In the genomic region with DNA sequence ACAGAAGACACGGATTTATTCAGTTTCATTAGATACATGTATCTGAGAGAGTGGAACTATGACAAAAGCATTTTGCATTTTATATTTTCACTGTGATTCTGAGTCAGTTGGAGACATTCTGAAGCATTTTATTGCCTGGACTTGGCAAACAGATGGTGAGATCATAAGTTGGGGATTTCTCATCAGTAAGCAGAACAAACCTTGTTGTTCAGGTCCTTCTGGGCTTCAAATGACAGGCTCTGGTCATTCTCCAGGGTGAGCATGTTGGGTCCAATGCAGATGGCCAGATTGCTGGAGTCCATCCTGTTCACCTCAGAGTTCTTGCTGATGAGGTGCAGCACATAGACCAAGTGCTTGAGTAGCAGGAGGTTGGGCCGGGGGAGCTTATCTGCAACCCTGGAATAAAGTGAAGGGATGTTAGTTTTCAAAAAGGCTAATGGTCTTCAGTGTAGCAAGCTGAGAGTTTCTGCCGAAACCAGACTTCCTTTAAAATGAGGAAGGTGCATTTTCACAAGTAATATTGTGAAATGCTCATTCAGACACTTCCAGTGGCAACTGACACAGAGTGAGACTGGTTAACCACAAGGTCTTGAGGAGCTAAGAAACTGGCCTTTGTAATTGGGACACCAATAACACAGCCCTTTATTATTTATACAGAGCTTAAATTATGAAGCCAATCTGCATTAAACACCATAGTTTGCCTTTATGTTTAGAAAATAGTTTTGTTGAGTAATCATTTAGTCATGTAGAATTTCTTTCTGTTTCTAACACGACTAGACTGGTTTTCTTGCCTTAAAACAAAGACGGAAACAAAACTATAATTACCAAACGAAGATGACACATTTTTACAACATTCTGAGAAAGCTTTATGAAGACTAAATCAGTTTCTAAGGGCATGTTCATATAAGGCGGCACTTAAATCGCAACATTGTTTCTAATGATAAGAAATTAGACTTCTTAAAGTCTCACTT, we compare ENCODE assay signal across 8 cellular contexts. TPM values are rescaled to one million over a fixed set of nuclear protein-coding genes. Genes with fewer than 3 reads are reported as not detected.
DNase-seq lines count a peak whose midpoint lies in the region; ATAC-seq, FAIRE-seq and TF ChIP-seq lines count a peak whose summit lies in the region.

No MANE protein-coding gene starts in this region.

- POLR2A ChIA-PET in activated CD4-positive, alpha-beta T cell treated with anti-CD3 and anti-CD28 coated beads for 36 hours (lab: Charles Lee) = interaction anchor here (0.5 to 1.7 kb wide), 8 partner anchors 17 to 1245 kb away, joined by 3 to 16 read pairs (median 4); partner anchors contain the start of gene SYTL3

- H3K27me3 ChIP-seq in dorsolateral prefrontal cortex = no peaks in the 10 kb centered on the region

- peak overlapping the region; percentile 97 for H3K27ac Mint-ChIP-seq in activated CD4-positive, alpha-beta T cell treated with anti-CD3 and anti-CD28 coated beads for 36 hours

- H3K27me3 Mint-ChIP-seq in activated CD4-positive, alpha-beta T cell treated with anti-CD3 and anti-CD28 coated beads for 36 hours = no peaks in the 10 kb centered on the region

- peak overlapping the region in 24 of 59 donors; percentile 5 to 66 (median 38) for H3K27ac ChIP-seq in dorsolateral prefrontal cortex

- CTCF ChIA-PET in activated CD4-positive, alpha-beta T cell treated with anti-CD3 and anti-CD28 coated beads for 36 hours (lab: Charles Lee) = interaction anchor here (0.7 to 11.9 kb wide), 19 partner anchors 14 to 131 kb away, joined by 3 to 330 read pairs (median 5); partner anchors contain the start of gene RSPH3

- peak; percentile 34 for ATAC-seq in activated CD4-positive, alpha-beta T cell treated with anti-CD3 and anti-CD28 coated beads for 36 hours
- peak; percentile 83 for ATAC-seq in HG02610 (IDR thresholded peaks at IDR 0.05; ENCODE audit: unreplicated experiment)

- no peak for TF ChIP-seq CTCF in dorsolateral prefrontal cortex (IDR thresholded peaks at IDR 0.05 in 54 of 56, conservative IDR thresholded peaks at IDR 0.05 in 2 of 56; ENCODE audit: low read depth in 1 of 56, partially characterized antibody in 56 of 56)

- no peak for FAIRE-seq in HTR-8/SVneo (lab: Jason Lieb, UNC)

- H3K36me3 Mint-ChIP-seq in activated CD4-positive, alpha-beta T cell treated with anti-CD3 and anti-CD28 coated beads for 36 hours (ENCODE audit: low read depth) = peaks cover 94% of the 10 kb centered on the region

- peak overlapping the region; percentile 87 for H3K4me3 Mint-ChIP-seq in activated CD4-positive, alpha-beta T cell treated with anti-CD3 and anti-CD28 coated beads for 36 hours

- intact Hi-C loops in activated CD4-positive, alpha-beta T cell treated with anti-CD3 and anti-CD28 coated beads for 36 hours (cut with DNase I, micrococcal nuclease) = loop anchor here (1.0 kb wide), 3 partner anchors 15 to 390 kb away; no protein-coding TSS in a partner anchor
- intact Hi-C loops in dorsolateral prefrontal cortex (cut with DNase I) = loop anchor here in 1 of 2 donors (5.0 kb wide), 1 partner anchor 63 kb away; no protein-coding TSS in a partner anchor

- H3K4me1 Mint-ChIP-seq in activated CD4-positive, alpha-beta T cell treated with anti-CD3 and anti-CD28 coated beads for 36 hours = peaks cover 72% of the 10 kb centered on the region

- H3K9me3 Mint-ChIP-seq in activated CD4-positive, alpha-beta T cell treated with anti-CD3 and anti-CD28 coated beads for 36 hours (ENCODE audit: low read depth) = no peaks in the 10 kb centered on the region

- peak overlapping the region in 4 of 59 donors; percentile 13 to 27 (median 20) for H3K4me3 ChIP-seq in dorsolateral prefrontal cortex

- peak; percentile 52 for DNase-seq in activated CD4-positive, alpha-beta T cell treated with anti-CD3 and anti-CD28 coated beads for 36 hours
- no peak for DNase-seq in activated CD4-positive, alpha-beta T cell treated with anti-CD3 and anti-CD28 coated beads, Interleukin-2, amount 50 U/mL, for 4 hours
- peak; percentile 100 for DNase-seq in MV-4-11 (lab: John Stamatoyannopoulos, UW)
- peak; percentile 69 for DNase-seq in cerebellar cortex (ENCODE audit: low spot score)
- DNase-seq in pons (ENCODE audit: low spot score) = peak; percentile 86
- DNase-seq in HTR-8/SVneo (ENCODE audit: insufficient read length, low spot score) = no peak
- DNase-seq in dorsolateral prefrontal cortex = no peak

RNA-seq across cellular contexts. Expression of gene TAGAP, which starts 5.6 kb away (rescaled TPM):
- 10 to 100 TPM; 44.8 to 51.0 TPM for total RNA-seq in activated CD4-positive, alpha-beta T cell treated with anti-CD3 and anti-CD28 coated beads for 36 hours
- 1 to 10 TPM in 100 of 120 experiments, under 1 TPM in 20; 0.23 to 6.1 (median 2.0) TPM for total RNA-seq in dorsolateral prefrontal cortex

RNA-seq across cellular contexts. Expression of gene RSPH3, which starts 39.2 kb away (rescaled TPM):
- total RNA-seq in activated CD4-positive, alpha-beta T cell treated with anti-CD3 and anti-CD28 coated beads for 36 hours = 1 to 10 TPM; 6.5 to 9.3 TPM
- 10 to 100 TPM in 116 of 120 experiments, 1 to 10 TPM in 4; 8.3 to 24.5 (median 16.0) TPM for total RNA-seq in dorsolateral prefrontal cortex

Comparison
In these comparisons a context has a peak if more than half of its experiments do, and no peak if none do; other contexts are left out.
1. DNase-seq: peak in activated CD4-positive, alpha-beta T cell treated with anti-CD3 and anti-CD28 coated beads for 36 hours (single experiment), MV-4-11 (single experiment), cerebellar cortex (single experiment) and pons (single experiment); none in activated CD4-positive, alpha-beta T cell treated with anti-CD3 and anti-CD28 coated beads, Interleukin-2, amount 50 U/mL, for 4 hours (0 of 2), HTR-8/SVneo (single experiment) and dorsolateral prefrontal cortex (0 of 10).
2. RNA of gene TAGAP, which starts 5.6 kb away (total RNA-seq): 44.8 to 51.0 TPM in activated CD4-positive, alpha-beta T cell treated with anti-CD3 and anti-CD28 coated beads for 36 hours; 0.23 to 6.1 TPM in dorsolateral prefrontal cortex; every median in the first group is over 4 times any median in the second.